ENCODE assay signal across 1 cellular context in genomic region chr5:133718457-133718856, GRCh38.
TF ChIP-seq lines count a peak whose summit lies in the region.

No MANE protein-coding gene starts in this region.

TF ChIP-seq in HepG2, 621 proteins besides CTCF, POLR2A, EP300 and RAD21 (continued from another document):
- TF ChIP-seq AKNA (CRISPR knock-in tag; IDR thresholded peaks at IDR 0.05; ENCODE audit: borderline replicate concordance) (no peak), CREB1 (IDR thresholded peaks at IDR 0.05) (peak; percentile 54), CREB1 (CRISPR knock-in tag; IDR thresholded peaks at IDR 0.05) (no peak), FOXM1 (CRISPR knock-in tag; IDR thresholded peaks at IDR 0.05) (no peak), TRIM24 (CRISPR knock-in tag; IDR thresholded peaks at IDR 0.05) (no peak), ATF7 (IDR thresholded peaks at IDR 0.05) (peak; percentile 91), ATF7 (CRISPR knock-in tag; IDR thresholded peaks at IDR 0.05) (no peak), HOXA9 (CRISPR knock-in tag; IDR thresholded peaks at IDR 0.05; ENCODE audit: borderline replicate concordance) (no peak)
